Comparison of ENCODE assay signal across 2 cellular contexts in genomic region chr11:119423459-119424254, GRCh38.
TF ChIP-seq lines count a peak whose summit lies in the region.

No MANE protein-coding gene starts in this region.

TF ChIP-seq in SK-N-SH, 30 proteins besides CTCF, POLR2A, EP300 and RAD21 (continued from another document):
- no peak for TF ChIP-seq RFX5 (IDR thresholded peaks at IDR 0.05; ENCODE audit: low read length)
- TF ChIP-seq POLR2AphosphoS5 (IDR thresholded peaks at IDR 0.05; ENCODE audit: low read depth, low read length): no peak
- TF ChIP-seq IRF3 (IDR thresholded peaks at IDR 0.05; ENCODE audit: low read depth, low read length): no peak
- no peak for TF ChIP-seq CHD2 (IDR thresholded peaks at IDR 0.05; ENCODE audit: low read length, partially characterized antibody)
- no peak for TF ChIP-seq YY1 (IDR thresholded peaks at IDR 0.05; ENCODE audit: low read depth)
- no peak for TF ChIP-seq SIN3A (IDR thresholded peaks at IDR 0.05; ENCODE audit: borderline replicate concordance, low read depth, low read length)
- no peak for TF ChIP-seq TAF1 (IDR thresholded peaks at IDR 0.05; ENCODE audit: borderline replicate concordance, low read depth, low read length)
- TF ChIP-seq USF2 (IDR thresholded peaks at IDR 0.05; ENCODE audit: borderline replicate concordance, low read depth, low read length): no peak
- no peak for TF ChIP-seq ZBTB33 (IDR thresholded peaks at IDR 0.05; ENCODE audit: borderline replicate concordance, low read depth)
TF ChIP-seq in SK-N-SH: peak in this region for 0.

TF ChIP-seq in SK-N-SH treated with all-trans-retinoic acid at 6 μM for 48 hours, 23 proteins besides CTCF, POLR2A, EP300 and RAD21 (continued from another document):
- TF ChIP-seq CSRNP3 (CRISPR knock-in tag; IDR thresholded peaks at IDR 0.05): no peak
- TF ChIP-seq TSHZ2 (CRISPR knock-in tag; IDR thresholded peaks at IDR 0.05): no peak
- no peak for TF ChIP-seq ZNF70 (CRISPR knock-in tag; IDR thresholded peaks at IDR 0.05)
- no peak for TF ChIP-seq BACH2 (CRISPR knock-in tag; IDR thresholded peaks at IDR 0.05; ENCODE audit: borderline replicate concordance)
- no peak for TF ChIP-seq ZNF8 (CRISPR knock-in tag; IDR thresholded peaks at IDR 0.05)
- TF ChIP-seq ESRRG (CRISPR knock-in tag; IDR thresholded peaks at IDR 0.05): no peak
- TF ChIP-seq ARNTL (CRISPR knock-in tag; IDR thresholded peaks at IDR 0.05; ENCODE audit: borderline replicate concordance, low read depth): no peak
- TF ChIP-seq ZFP3 (CRISPR knock-in tag; IDR thresholded peaks at IDR 0.05): no peak
- no peak for TF ChIP-seq RARB (CRISPR knock-in tag; IDR thresholded peaks at IDR 0.05)
- no peak for TF ChIP-seq ZNF565 (CRISPR knock-in tag; conservative IDR thresholded peaks at IDR 0.05; ENCODE audit: low read depth)
- no peak for TF ChIP-seq ISL1 (CRISPR knock-in tag; IDR thresholded peaks at IDR 0.05)
- no peak for TF ChIP-seq GLIS3 (CRISPR knock-in tag; IDR thresholded peaks at IDR 0.05)
- no peak for TF ChIP-seq PATZ1 (CRISPR knock-in tag; IDR thresholded peaks at IDR 0.05; ENCODE audit: borderline replicate concordance)
- TF ChIP-seq ZC3H10 (CRISPR knock-in tag; IDR thresholded peaks at IDR 0.05): no peak
- no peak for TF ChIP-seq POU6F1 (CRISPR knock-in tag; IDR thresholded peaks at IDR 0.05; ENCODE audit: borderline replicate concordance, low read depth)
